Comparison of ENCODE assay signal across 26 cellular contexts in genomic region chr4:88771883-88772450, GRCh38.
DNase-seq lines count a peak whose midpoint lies in the region; ATAC-seq and TF ChIP-seq lines count a peak whose summit lies in the region.
"Had no signal": no experiment of that assay in that cellular context is flagged by ENCODE, and none has a peak within 500 bp of the region (broad histone marks: within the 10 kb centered on the region; RNA-seq: fewer than 3 reads in every experiment).

No MANE protein-coding gene starts in this region.

- no peaks in the 10 kb centered on the region for H3K9me3 ChIP-seq in body of pancreas
- H3K9me3 ChIP-seq in parathyroid adenoma (ENCODE audit: control insufficient read depth, low read length), result no peaks in the 10 kb centered on the region
- H3K9me3 ChIP-seq: BE2C had no signal

- ATAC-seq in body of pancreas (peak; percentile 68), GM19452 (IDR thresholded peaks at IDR 0.05; ENCODE audit: unreplicated experiment) (no peak), HG02852 (IDR thresholded peaks at IDR 0.05; ENCODE audit: unreplicated experiment) (no peak)
- ATAC-seq: HCT116, HepG2, T-cell had no signal

- in situ Hi-C loops in GM13977 (cut with MboI; ENCODE audit: low pct_unique_long_range_greater_than_20kb, low sequenced_read_pairs, unreplicated experiment), result no loop called here

- TF ChIP-seq CTCF in LNCaP clone FGC (IDR thresholded peaks at IDR 0.05; ENCODE audit: control insufficient read depth, extremely low read depth, insufficient read depth), result no peak
- no peak for TF ChIP-seq CTCF in body of pancreas (IDR thresholded peaks at IDR 0.05)
- no peak for TF ChIP-seq CTCF in parathyroid adenoma (IDR thresholded peaks at IDR 0.05)
- TF ChIP-seq CTCF in GM13977 (IDR thresholded peaks at IDR 0.05; ENCODE audit: extremely low read depth, insufficient read depth, missing control alignments), result no peak

- H3K4me3 ChIP-seq in LNCaP clone FGC (ENCODE audit: low read depth, low read length), result no peak overlapping the region
- H3K4me3 ChIP-seq in body of pancreas, result no peak overlapping the region
- peak overlapping the region; percentile 36 for H3K4me3 ChIP-seq in parathyroid adenoma (ENCODE audit: low read depth, low read length)

- peak; percentile 24 for DNase-seq in NCI-H2029 treated with DMSO at 0.1 percent for 48 hours (lab: John Stamatoyannopoulos, UW)
- no peak for DNase-seq in NCI-H2029 (lab: John Stamatoyannopoulos, UW)
- DNase-seq in LNCaP clone FGC (ENCODE audit: low read depth), result peak; percentile 61
- DNase-seq in body of pancreas, result no peak
- no peak for DNase-seq in GM13977 (ENCODE audit: low spot score)
- DNase-seq: 8988T; ACHN; BE2C; CD8-positive, alpha-beta memory T cell; DMS 273 treated with DMSO at 0.1 percent for 48 hours; Karpas-422; MV-4-11; NCI-H1105; NCI-H1436 treated with DMSO at 0.1 percent for 48 hours; NCI-H187 treated with DMSO at 0.1 percent for 48 hours; NCI-H2171; NCI-H524; NCI-H82; Right ventricle myocardium superior; RPMI8226; T-cell had no signal

- H3K27ac ChIP-seq in body of pancreas (peak overlapping the region in 3 of 4 donors; percentile 6 to 48 (median 22)), parathyroid adenoma (peak overlapping the region; percentile 77)

- no peaks in the 10 kb centered on the region for H3K27me3 ChIP-seq in body of pancreas
- H3K27me3 ChIP-seq in parathyroid adenoma (ENCODE audit: control insufficient read depth, insufficient read depth, low read length), result no peaks in the 10 kb centered on the region
- H3K27me3 ChIP-seq: BE2C had no signal

- no peaks in the 10 kb centered on the region for H3K36me3 ChIP-seq in body of pancreas (replicated peaks in 1 of 2; ENCODE audit: insufficient read depth in 1 of 2, low read depth in 2 of 2)
- H3K36me3 ChIP-seq in parathyroid adenoma (ENCODE audit: control insufficient read depth, insufficient read depth, low read length), result no peaks in the 10 kb centered on the region

- WGBS in body of pancreas, 2 donors, result 43 to 45% methylated on average over 4 of the region's 4 CpGs

- H2AFZ ChIP-seq in parathyroid adenoma, result no peak overlapping the region

- intact Hi-C loops in body of pancreas (cut with DNase I), result no loop called here

- H3K79me2 ChIP-seq in parathyroid adenoma, result no peaks in the 10 kb centered on the region

- peaks cover 8% of the 10 kb centered on the region for H3K4me1 ChIP-seq in body of pancreas
- H3K4me1 ChIP-seq in parathyroid adenoma, result peaks cover 12% of the 10 kb centered on the region
- H3K4me1 ChIP-seq: BE2C had no signal

- no peak overlapping the region for H3K9ac ChIP-seq in parathyroid adenoma

- no peak for TF ChIP-seq POLR2A in body of pancreas (IDR thresholded peaks at IDR 0.05)

- peak overlapping the region; percentile 76 for H3K4me2 ChIP-seq in parathyroid adenoma (ENCODE audit: low read length)

Comparison
In these comparisons a context has a peak if more than half of its experiments do, and no peak if none do; other contexts are left out.
1. DNase-seq: peak in NCI-H2029 treated with DMSO at 0.1 percent for 48 hours (single experiment) and LNCaP clone FGC (single experiment); none in NCI-H2029 (single experiment), body of pancreas (0 of 4) and GM13977 (single experiment).